ENCODE assay signal across 9 cellular contexts in the genomic region with DNA sequence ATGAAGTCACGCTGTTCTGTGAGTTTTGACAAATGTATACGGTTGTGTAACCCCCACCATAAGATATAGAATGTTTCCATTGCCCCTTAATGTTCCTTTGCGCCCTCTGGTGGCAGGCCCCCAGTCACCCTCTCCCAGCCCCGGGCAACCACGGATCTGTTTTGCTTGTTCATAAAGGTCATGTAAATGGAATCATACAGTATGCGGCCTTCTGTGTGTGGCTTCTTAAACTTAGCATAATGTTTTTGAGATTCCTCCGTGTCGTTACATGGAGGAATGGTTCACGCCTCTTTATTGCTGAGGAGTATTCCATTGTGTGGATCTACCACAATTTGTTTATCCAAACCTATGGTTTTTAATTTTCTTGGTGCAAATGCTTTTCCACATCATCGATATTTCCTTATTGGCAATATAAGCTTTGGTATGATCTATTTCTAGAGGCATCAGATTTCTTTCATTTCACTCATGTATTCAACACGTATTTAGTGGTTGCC. TPM values are rescaled to one million over a fixed set of nuclear protein-coding genes. Genes with fewer than 3 reads are reported as not detected.
DNase-seq lines count a peak whose midpoint lies in the region; ATAC-seq and TF ChIP-seq lines count a peak whose summit lies in the region.
"Had no signal": no experiment of that assay in that cellular context is flagged by ENCODE, and none has a peak within 500 bp of the region (broad histone marks: within the 10 kb centered on the region; RNA-seq: fewer than 3 reads in every experiment).

No MANE protein-coding gene starts in this region.

- TF ChIP-seq CTCF in mesothelial cell of epicardium (IDR thresholded peaks at IDR 0.05; ENCODE audit: unreplicated experiment): peak; percentile 51

- no peaks in the 10 kb centered on the region for H3K36me3 Mint-ChIP-seq in activated CD4-positive, alpha-beta memory T cell treated with anti-CD3 and anti-CD28 coated beads, Interleukin-2, amount 10 ng/mL, durations not matched to agents 7 days and 5 days (ENCODE audit: low read depth)
- no peaks in the 10 kb centered on the region for H3K36me3 Mint-ChIP-seq in mesothelial cell of epicardium

- ATAC-seq in HG02642 (IDR thresholded peaks at IDR 0.05; ENCODE audit: poor library complexity, unreplicated experiment): peak; percentile 78

- DNase-seq in GM03348 (ENCODE audit: low spot score) (peak; percentile 79), NCI-H69 (lab: John Stamatoyannopoulos, UW) (peak; percentile 69), mesothelial cell of epicardium (ENCODE audit: low spot score in 2 of 2, unreplicated experiment in 2 of 2) (peak; percentile 55 to 76), middle frontal gyrus (ENCODE audit: extremely low spot score, low spot score) (no peak)
- DNase-seq in activated CD4-positive, alpha-beta memory T cell treated with anti-CD3 and anti-CD28 coated beads, Interleukin-2, amount 10 ng/mL, durations not matched to agents 7 days and 5 days: peak; percentile 78
- DNase-seq in effector CD4-positive, alpha-beta T cell: peak; percentile 76
- DNase-seq in stimulated activated CD8-positive, alpha-beta memory T cell treated with anti-CD3 and anti-CD28 coated beads, Interleukin-7, amount 100 ng/mL, for 1 hour (ENCODE audit: low read depth in 2 of 2): peak; percentile 52 to 71

- no peaks in the 10 kb centered on the region for H3K27me3 Mint-ChIP-seq in activated CD4-positive, alpha-beta memory T cell treated with anti-CD3 and anti-CD28 coated beads, Interleukin-2, amount 10 ng/mL, durations not matched to agents 7 days and 5 days
- no peaks in the 10 kb centered on the region for H3K27me3 Mint-ChIP-seq in mesothelial cell of epicardium (ENCODE audit: low read depth)
- H3K27me3 Mint-ChIP-seq: dendritic cell treated with granulocyte-macrophage colony-stimulating factor and Interleukin-4, amounts not matched to agents 40 ng/mL and 50 ng/mL, for 4 days had no signal

- H3K9me3 Mint-ChIP-seq in activated CD4-positive, alpha-beta memory T cell treated with anti-CD3 and anti-CD28 coated beads, Interleukin-2, amount 10 ng/mL, durations not matched to agents 7 days and 5 days: no peaks in the 10 kb centered on the region
- no peaks in the 10 kb centered on the region for H3K9me3 Mint-ChIP-seq in mesothelial cell of epicardium
- H3K9me3 Mint-ChIP-seq: dendritic cell treated with granulocyte-macrophage colony-stimulating factor and Interleukin-4, amounts not matched to agents 40 ng/mL and 50 ng/mL, for 4 days had no signal

- CTCF ChIA-PET in activated CD4-positive, alpha-beta memory T cell treated with anti-CD3 and anti-CD28 coated beads, Interleukin-2, amount 10 ng/mL, durations not matched to agents 7 days and 5 days (lab: Charles Lee): interaction anchor here (0.6 to 4.4 kb wide), 14 partner anchors 11 to 626 kb away, joined by 3 to 54 read pairs (median 4); a partner anchor contains a TSS

- POLR2A ChIA-PET in activated CD4-positive, alpha-beta memory T cell treated with anti-CD3 and anti-CD28 coated beads, Interleukin-2, amount 10 ng/mL, durations not matched to agents 7 days and 5 days (lab: Charles Lee): interaction anchor here (1.5 kb wide), 1 partner anchor 178 kb away, joined by 5 read pairs; no protein-coding TSS in a partner anchor

- peaks cover 18% of the 10 kb centered on the region for H3K4me1 Mint-ChIP-seq in activated CD4-positive, alpha-beta memory T cell treated with anti-CD3 and anti-CD28 coated beads, Interleukin-2, amount 10 ng/mL, durations not matched to agents 7 days and 5 days
- H3K4me1 Mint-ChIP-seq in mesothelial cell of epicardium: no peaks in the 10 kb centered on the region

- H3K4me3 Mint-ChIP-seq in activated CD4-positive, alpha-beta memory T cell treated with anti-CD3 and anti-CD28 coated beads, Interleukin-2, amount 10 ng/mL, durations not matched to agents 7 days and 5 days: no peak overlapping the region
- no peak overlapping the region for H3K4me3 Mint-ChIP-seq in mesothelial cell of epicardium
- H3K4me3 Mint-ChIP-seq: dendritic cell treated with granulocyte-macrophage colony-stimulating factor and Interleukin-4, amounts not matched to agents 40 ng/mL and 50 ng/mL, for 4 days had no signal

- no peak overlapping the region for H3K27ac Mint-ChIP-seq in activated CD4-positive, alpha-beta memory T cell treated with anti-CD3 and anti-CD28 coated beads, Interleukin-2, amount 10 ng/mL, durations not matched to agents 7 days and 5 days
- H3K27ac Mint-ChIP-seq in mesothelial cell of epicardium: no peak overlapping the region
- H3K27ac Mint-ChIP-seq: dendritic cell treated with granulocyte-macrophage colony-stimulating factor and Interleukin-4, amounts not matched to agents 40 ng/mL and 50 ng/mL, for 4 days had no signal

RNA-seq across cellular contexts. Expression of a gene that starts 28.4 kb away (rescaled TPM):
- 10 to 100 TPM; 31.4 to 34.4 TPM for total RNA-seq in activated CD4-positive, alpha-beta memory T cell treated with anti-CD3 and anti-CD28 coated beads, Interleukin-2, amount 10 ng/mL, durations not matched to agents 7 days and 5 days
- total RNA-seq in mesothelial cell of epicardium: 26.4 to 29.8 TPM (median 27.1 TPM) in 3 replicates
